Comparison of ENCODE assay signal across 6 cellular contexts in the genomic region with DNA sequence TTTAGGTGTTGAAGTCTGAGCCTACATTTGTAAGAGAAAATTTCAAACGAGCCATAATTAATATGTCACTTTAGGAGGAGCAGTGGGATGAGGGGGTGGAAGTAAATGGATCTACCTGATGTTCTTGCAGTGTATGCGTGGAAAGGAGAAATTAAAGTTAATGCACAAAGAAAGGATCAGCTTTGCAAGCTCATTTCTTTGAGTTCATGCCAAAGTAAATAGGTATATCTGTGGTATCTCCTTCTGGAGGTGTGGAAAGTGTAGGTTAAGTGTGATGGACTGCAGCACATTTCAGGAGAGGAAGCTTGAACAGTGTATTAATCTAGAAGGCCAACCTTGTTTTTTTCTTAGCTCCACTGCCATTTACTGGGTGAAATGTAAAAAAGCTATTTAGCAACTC.
"Had no signal": no experiment of that assay in that cellular context is flagged by ENCODE, and none has a peak within 500 bp of the region (broad histone marks: within the 10 kb centered on the region; RNA-seq: fewer than 3 reads in every experiment).

No MANE protein-coding gene starts in this region.

- DNase-seq: H9, HCEC 1CT, HFFc6 had no signal

- H3K27ac ChIP-seq: HL-60 had no signal

- H3K4me3 ChIP-seq: GM23338 had no signal

- ATAC-seq: GM23338, HepG2 had no signal
